Comparison of ENCODE assay signal across 1 cellular context in genomic region chr19:803686-804418, GRCh38.
TF ChIP-seq lines count a peak whose summit lies in the region.

No MANE protein-coding gene starts in this region.

TF ChIP-seq in WTC11, 78 proteins besides CTCF, POLR2A, EP300 and RAD21 (continued from another document):
- no peak for TF ChIP-seq SP1 (CRISPR knock-in tag; conservative IDR thresholded peaks at IDR 0.05)
- TF ChIP-seq ZNF425 (CRISPR knock-in tag; conservative IDR thresholded peaks at IDR 0.05): no peak
- no peak for TF ChIP-seq RELA (CRISPR knock-in tag; IDR thresholded peaks at IDR 0.05; ENCODE audit: borderline replicate concordance)
- TF ChIP-seq NR3C1 (CRISPR knock-in tag; conservative IDR thresholded peaks at IDR 0.05; ENCODE audit: low read depth): no peak
- TF ChIP-seq NR2C2 (CRISPR knock-in tag; IDR thresholded peaks at IDR 0.05): no peak
